29 cellular contexts compared by ENCODE assay signal in genomic region chr12:114445401-114446323, GRCh38. TPM values are rescaled to one million over a fixed set of nuclear protein-coding genes. Genes with fewer than 3 reads are reported as not detected.
"Had no signal": no experiment of that assay in that cellular context is flagged by ENCODE, and none has a peak within 500 bp of the region (broad histone marks: within the 10 kb centered on the region; RNA-seq: fewer than 3 reads in every experiment).

No MANE protein-coding gene starts in this region.

- H3K4me3 Mint-ChIP-seq: T-helper 1 cell treated with Interleukin-12 subunit alpha and Interleukin-12 subunit beta and Interleukin-4 antibody, amounts not matched to agents 30 μg/mL and 1 μg/mL, for 36 hours had no signal

- H3K36me3 ChIP-seq: breast epithelium, MG63, SJSA1 had no signal

- H3K9me3 ChIP-seq: breast epithelium, MG63, SJSA1 had no signal

- H3K27ac ChIP-seq: breast epithelium, SJSA1 had no signal

- H3K4me1 ChIP-seq: breast epithelium, SJSA1 had no signal

- H3K36me3 Mint-ChIP-seq: WTC11 had no signal

- H3K4me3 ChIP-seq: breast epithelium, MG63, SJSA1 had no signal

- ATAC-seq: activated CD8-positive, alpha-beta T cell treated with anti-CD3 and anti-CD28 coated beads, Interleukin-2, amount 10 ng/mL, durations not matched to agents 7 days and 5 days; Panc1; WTC11 had no signal

- DNase-seq: activated CD4-positive, alpha-beta T cell treated with anti-CD3 and anti-CD28 coated beads for 48 hours; activated CD4-positive, alpha-beta T cell treated with anti-CD3 and anti-CD28 coated beads, Interleukin-2, amount 50 U/mL, for 4 hours; activated CD4-positive, CD25-positive, alpha-beta regulatory T cell treated with anti-CD3 and anti-CD28 coated beads, Interleukin-2, amount 50 U/mL, for 72 hours; activated CD8-positive, alpha-beta memory T cell treated with anti-CD3 and anti-CD28 coated beads, Interleukin-2, amount 50 U/mL, for 48 hours; activated CD8-positive, alpha-beta T cell treated with anti-CD3 and anti-CD28 coated beads, Interleukin-2, amount 10 ng/mL, durations not matched to agents 7 days and 5 days; activated naive CD4-positive, alpha-beta T cell treated with anti-CD3 and anti-CD28 coated beads, Interleukin-2, amount 50 U/mL, for 16 hours; activated T-cell treated with anti-CD3 and anti-CD28 coated beads, Interleukin-2, amount 50 U/mL, for 1 hour; aorta; MG63; MV-4-11; NCI-H1092 treated with DMSO at 0.1 percent for 48 hours; NCI-H1436 treated with DMSO at 0.1 percent for 48 hours; NCI-H187; NCI-H2081; NCI-H2171; NCI-H2227 treated with DMSO at 0.1 percent for 48 hours; NCI-H446 treated with DMSO at 0.1 percent for 48 hours; NCI-H524 treated with DMSO at 0.1 percent for 48 hours; NK-92 treated with Interleukin-12 subunit alpha and Interleukin-12 subunit beta, amount 100 ng/mL, for 24 hours; OCI-M1; Right ventricle myocardium superior; RPMI8226; T-helper 9 cell had no signal

- H3K27ac Mint-ChIP-seq: activated CD8-positive, alpha-beta T cell treated with anti-CD3 and anti-CD28 coated beads, Interleukin-2, amount 10 ng/mL, durations not matched to agents 7 days and 5 days; T-helper 1 cell treated with Interleukin-12 subunit alpha and Interleukin-12 subunit beta and Interleukin-4 antibody, amounts not matched to agents 30 μg/mL and 1 μg/mL, for 36 hours; WTC11 had no signal

RNA-seq across cellular contexts. Expression of gene TBX5, which starts 39.7 kb away (rescaled TPM):
- total RNA-seq: activated CD8-positive, alpha-beta T cell treated with anti-CD3 and anti-CD28 coated beads, Interleukin-2, amount 10 ng/mL, durations not matched to agents 7 days and 5 days; cerebellum; SJSA1 had no signal
